1 cellular context compared by ENCODE assay signal in the genomic region with DNA sequence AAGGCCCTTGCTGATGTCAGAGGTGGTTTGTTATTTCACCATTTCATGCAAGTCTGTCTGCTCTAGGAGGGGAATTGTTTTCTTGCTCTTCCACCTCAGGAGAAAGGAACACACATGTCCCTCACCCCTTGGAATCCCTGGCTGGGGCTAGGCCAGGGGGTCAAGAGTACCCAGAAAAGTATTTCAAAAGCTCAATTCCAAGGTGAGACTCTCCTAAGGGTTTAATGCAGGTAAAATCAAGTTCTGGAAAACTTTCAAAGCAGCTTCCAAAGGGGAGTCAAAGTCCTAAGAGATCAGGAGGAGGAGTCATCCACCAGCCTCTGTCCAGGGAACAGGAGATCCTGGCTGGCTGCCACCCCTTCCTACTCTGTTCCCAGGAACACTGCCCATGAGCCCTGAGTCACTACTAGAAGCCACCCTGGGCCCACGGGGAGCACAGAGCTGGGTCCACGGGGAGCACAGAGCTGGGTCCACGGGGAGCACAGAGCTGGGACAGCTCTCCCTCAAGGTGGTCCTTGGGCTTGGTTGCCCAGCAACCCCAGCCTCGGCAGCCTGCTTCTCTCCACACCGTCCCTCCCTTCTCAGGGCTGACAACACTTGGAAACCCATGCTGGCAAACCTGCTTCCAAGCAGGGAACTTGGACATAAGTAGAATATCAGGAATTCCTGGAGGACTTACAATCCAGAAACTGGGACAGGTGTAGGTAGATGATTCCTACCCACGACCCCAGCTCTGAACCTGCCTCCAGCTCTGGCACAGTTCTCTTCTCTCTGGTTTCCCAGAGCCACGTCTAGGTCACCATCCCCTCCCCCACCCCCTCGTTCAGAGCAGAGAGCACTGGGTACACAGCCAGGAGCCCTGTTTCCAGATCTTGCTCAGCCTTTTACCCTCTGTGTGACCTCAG.
TF ChIP-seq lines count a peak whose summit lies in the region.

No MANE protein-coding gene starts in this region.

TF ChIP-seq in HepG2, 621 proteins besides CTCF, POLR2A, EP300 and RAD21 (continued from another document and continues in another):
- TF ChIP-seq, protein P1, sequence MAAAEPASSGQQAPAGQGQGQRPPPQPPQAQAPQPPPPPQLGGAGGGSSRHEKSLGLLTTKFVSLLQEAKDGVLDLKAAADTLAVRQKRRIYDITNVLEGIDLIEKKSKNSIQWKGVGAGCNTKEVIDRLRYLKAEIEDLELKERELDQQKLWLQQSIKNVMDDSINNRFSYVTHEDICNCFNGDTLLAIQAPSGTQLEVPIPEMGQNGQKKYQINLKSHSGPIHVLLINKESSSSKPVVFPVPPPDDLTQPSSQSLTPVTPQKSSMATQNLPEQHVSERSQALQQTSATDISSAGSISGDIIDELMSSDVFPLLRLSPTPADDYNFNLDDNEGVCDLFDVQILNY (CRISPR knock-in tag; conservative IDR thresholded peaks at IDR 0.05) = no peak
- TF ChIP-seq ZNF446 (CRISPR knock-in tag; IDR thresholded peaks at IDR 0.05) (no peak), SAFB2 (CRISPR knock-in tag; IDR thresholded peaks at IDR 0.05; ENCODE audit: borderline replicate concordance, low read depth) (no peak), RFX1 (IDR thresholded peaks at IDR 0.05) (no peak), ZNF30 (CRISPR knock-in tag; IDR thresholded peaks at IDR 0.05) (no peak), EED (CRISPR knock-in tag; IDR thresholded peaks at IDR 0.05) (no peak), ZNF136 (CRISPR knock-in tag; IDR thresholded peaks at IDR 0.05; ENCODE audit: low read depth) (no peak), ZNF605 (CRISPR knock-in tag; IDR thresholded peaks at IDR 0.05) (no peak; the same call in 1 of the 2 replicates), FOSL1 (CRISPR knock-in tag; IDR thresholded peaks at IDR 0.05; ENCODE audit: borderline replicate concordance) (no peak), ZNF777 (CRISPR knock-in tag; IDR thresholded peaks at IDR 0.05) (no peak), ARNT (IDR thresholded peaks at IDR 0.05) (no peak), GABPB1 (CRISPR knock-in tag; IDR thresholded peaks at IDR 0.05) (peak; percentile 31; the same call in 1 of the 2 replicates), ZNF543 (CRISPR knock-in tag; IDR thresholded peaks at IDR 0.05) (peak; percentile 71; the same call in 1 of the 2 replicates), ZFP37 (CRISPR knock-in tag; IDR thresholded peaks at IDR 0.05; ENCODE audit: borderline replicate concordance) (no peak), ERF (CRISPR knock-in tag; IDR thresholded peaks at IDR 0.05) (peak; percentile 75; the same call in 1 of the 2 replicates), ZNF333 (CRISPR knock-in tag; IDR thresholded peaks at IDR 0.05; ENCODE audit: borderline replicate concordance) (no peak), SP1 (IDR thresholded peaks at IDR 0.05) (no peak), SP1 (CRISPR knock-in tag; IDR thresholded peaks at IDR 0.05) (peak; percentile 37; the same call in 1 of the 2 replicates), ZNF792 (CRISPR knock-in tag; IDR thresholded peaks at IDR 0.05) (no peak), PLRG1 (conservative IDR thresholded peaks at IDR 0.05) (no peak), ZNF557 (CRISPR knock-in tag; IDR thresholded peaks at IDR 0.05) (no peak), RBM39 (IDR thresholded peaks at IDR 0.05; ENCODE audit: low read depth, low read length, poor library complexity, severe bottlenecking) (no peak), ZNF496 (CRISPR knock-in tag; IDR thresholded peaks at IDR 0.05; ENCODE audit: insufficient replicate concordance) (no peak), ZNF558 (CRISPR knock-in tag; IDR thresholded peaks at IDR 0.05; ENCODE audit: borderline replicate concordance) (no peak)
- TF ChIP-seq, protein P2, sequence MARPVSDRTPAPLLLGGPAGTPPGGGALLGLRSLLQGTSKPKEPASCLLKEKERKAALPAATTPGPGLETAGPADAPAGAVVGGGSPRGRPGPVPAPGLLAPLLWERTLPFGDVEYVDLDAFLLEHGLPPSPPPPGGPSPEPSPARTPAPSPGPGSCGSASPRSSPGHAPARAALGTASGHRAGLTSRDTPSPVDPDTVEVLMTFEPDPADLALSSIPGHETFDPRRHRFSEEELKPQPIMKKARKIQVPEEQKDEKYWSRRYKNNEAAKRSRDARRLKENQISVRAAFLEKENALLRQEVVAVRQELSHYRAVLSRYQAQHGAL (CRISPR knock-in tag; IDR thresholded peaks at IDR 0.05; ENCODE audit: not compliant biosample characterization) = no peak
- TF ChIP-seq, protein P3, sequence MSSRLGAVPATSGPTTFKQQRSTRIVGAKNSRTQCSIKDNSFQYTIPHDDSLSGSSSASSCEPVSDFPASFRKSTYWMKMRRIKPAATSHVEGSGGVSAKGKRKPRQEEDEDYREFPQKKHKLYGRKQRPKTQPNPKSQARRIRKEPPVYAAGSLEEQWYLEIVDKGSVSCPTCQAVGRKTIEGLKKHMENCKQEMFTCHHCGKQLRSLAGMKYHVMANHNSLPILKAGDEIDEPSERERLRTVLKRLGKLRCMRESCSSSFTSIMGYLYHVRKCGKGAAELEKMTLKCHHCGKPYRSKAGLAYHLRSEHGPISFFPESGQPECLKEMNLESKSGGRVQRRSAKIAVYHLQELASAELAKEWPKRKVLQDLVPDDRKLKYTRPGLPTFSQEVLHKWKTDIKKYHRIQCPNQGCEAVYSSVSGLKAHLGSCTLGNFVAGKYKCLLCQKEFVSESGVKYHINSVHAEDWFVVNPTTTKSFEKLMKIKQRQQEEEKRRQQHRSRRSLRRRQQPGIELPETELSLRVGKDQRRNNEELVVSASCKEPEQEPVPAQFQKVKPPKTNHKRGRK (CRISPR knock-in tag; IDR thresholded peaks at IDR 0.05) = no peak
- TF ChIP-seq, protein P4, sequence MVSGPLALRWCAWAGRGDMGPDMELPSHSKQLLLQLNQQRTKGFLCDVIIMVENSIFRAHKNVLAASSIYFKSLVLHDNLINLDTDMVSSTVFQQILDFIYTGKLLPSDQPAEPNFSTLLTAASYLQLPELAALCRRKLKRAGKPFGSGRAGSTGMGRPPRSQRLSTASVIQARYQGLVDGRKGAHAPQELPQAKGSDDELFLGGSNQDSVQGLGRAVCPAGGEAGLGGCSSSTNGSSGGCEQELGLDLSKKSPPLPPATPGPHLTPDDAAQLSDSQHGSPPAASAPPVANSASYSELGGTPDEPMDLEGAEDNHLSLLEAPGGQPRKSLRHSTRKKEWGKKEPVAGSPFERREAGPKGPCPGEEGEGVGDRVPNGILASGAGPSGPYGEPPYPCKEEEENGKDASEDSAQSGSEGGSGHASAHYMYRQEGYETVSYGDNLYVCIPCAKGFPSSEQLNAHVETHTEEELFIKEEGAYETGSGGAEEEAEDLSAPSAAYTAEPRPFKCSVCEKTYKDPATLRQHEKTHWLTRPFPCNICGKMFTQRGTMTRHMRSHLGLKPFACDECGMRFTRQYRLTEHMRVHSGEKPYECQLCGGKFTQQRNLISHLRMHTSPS (CRISPR knock-in tag; IDR thresholded peaks at IDR 0.05; ENCODE audit: low read depth) = peak; percentile 72; the same call in 1 of the 2 replicates
- TF ChIP-seq, protein P5, sequence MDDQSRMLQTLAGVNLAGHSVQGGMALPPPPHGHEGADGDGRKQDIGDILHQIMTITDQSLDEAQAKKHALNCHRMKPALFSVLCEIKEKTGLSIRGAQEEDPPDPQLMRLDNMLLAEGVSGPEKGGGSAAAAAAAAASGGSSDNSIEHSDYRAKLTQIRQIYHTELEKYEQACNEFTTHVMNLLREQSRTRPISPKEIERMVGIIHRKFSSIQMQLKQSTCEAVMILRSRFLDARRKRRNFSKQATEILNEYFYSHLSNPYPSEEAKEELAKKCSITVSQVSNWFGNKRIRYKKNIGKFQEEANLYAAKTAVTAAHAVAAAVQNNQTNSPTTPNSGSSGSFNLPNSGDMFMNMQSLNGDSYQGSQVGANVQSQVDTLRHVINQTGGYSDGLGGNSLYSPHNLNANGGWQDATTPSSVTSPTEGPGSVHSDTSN (CRISPR knock-in tag; IDR thresholded peaks at IDR 0.05; ENCODE audit: borderline replicate concordance) = no peak
- TF ChIP-seq, protein P6, sequence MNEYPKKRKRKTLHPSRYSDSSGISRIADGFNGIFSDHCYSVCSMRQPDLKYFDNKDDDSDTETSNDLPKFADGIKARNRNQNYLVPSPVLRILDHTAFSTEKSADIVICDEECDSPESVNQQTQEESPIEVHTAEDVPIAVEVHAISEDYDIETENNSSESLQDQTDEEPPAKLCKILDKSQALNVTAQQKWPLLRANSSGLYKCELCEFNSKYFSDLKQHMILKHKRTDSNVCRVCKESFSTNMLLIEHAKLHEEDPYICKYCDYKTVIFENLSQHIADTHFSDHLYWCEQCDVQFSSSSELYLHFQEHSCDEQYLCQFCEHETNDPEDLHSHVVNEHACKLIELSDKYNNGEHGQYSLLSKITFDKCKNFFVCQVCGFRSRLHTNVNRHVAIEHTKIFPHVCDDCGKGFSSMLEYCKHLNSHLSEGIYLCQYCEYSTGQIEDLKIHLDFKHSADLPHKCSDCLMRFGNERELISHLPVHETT (CRISPR knock-in tag; conservative IDR thresholded peaks at IDR 0.05) = 0 out of 2 replicates have a peak, but pooled peaks have one; percentile 26
- TF ChIP-seq, protein P7, sequence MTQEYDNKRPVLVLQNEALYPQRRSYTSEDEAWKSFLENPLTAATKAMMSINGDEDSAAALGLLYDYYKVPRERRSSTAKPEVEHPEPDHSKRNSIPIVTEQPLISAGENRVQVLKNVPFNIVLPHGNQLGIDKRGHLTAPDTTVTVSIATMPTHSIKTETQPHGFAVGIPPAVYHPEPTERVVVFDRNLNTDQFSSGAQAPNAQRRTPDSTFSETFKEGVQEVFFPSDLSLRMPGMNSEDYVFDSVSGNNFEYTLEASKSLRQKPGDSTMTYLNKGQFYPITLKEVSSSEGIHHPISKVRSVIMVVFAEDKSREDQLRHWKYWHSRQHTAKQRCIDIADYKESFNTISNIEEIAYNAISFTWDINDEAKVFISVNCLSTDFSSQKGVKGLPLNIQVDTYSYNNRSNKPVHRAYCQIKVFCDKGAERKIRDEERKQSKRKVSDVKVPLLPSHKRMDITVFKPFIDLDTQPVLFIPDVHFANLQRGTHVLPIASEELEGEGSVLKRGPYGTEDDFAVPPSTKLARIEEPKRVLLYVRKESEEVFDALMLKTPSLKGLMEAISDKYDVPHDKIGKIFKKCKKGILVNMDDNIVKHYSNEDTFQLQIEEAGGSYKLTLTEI (CRISPR knock-in tag; conservative IDR thresholded peaks at IDR 0.05) = no peak
- TF ChIP-seq, protein P8, sequence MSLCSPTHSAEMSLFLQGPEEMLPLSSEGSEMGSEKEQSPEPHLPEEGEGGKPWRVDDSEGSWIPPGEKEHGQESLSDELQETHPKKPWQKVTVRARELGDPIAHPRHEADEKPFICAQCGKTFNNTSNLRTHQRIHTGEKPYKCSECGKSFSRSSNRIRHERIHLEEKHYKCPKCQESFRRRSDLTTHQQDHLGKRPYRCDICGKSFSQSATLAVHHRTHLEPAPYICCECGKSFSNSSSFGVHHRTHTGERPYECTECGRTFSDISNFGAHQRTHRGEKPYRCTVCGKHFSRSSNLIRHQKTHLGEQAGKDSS (CRISPR knock-in tag; IDR thresholded peaks at IDR 0.05; ENCODE audit: borderline replicate concordance, low read depth) = peak; percentile 75; the same call in 1 of the 2 replicates
- TF ChIP-seq, protein P9, sequence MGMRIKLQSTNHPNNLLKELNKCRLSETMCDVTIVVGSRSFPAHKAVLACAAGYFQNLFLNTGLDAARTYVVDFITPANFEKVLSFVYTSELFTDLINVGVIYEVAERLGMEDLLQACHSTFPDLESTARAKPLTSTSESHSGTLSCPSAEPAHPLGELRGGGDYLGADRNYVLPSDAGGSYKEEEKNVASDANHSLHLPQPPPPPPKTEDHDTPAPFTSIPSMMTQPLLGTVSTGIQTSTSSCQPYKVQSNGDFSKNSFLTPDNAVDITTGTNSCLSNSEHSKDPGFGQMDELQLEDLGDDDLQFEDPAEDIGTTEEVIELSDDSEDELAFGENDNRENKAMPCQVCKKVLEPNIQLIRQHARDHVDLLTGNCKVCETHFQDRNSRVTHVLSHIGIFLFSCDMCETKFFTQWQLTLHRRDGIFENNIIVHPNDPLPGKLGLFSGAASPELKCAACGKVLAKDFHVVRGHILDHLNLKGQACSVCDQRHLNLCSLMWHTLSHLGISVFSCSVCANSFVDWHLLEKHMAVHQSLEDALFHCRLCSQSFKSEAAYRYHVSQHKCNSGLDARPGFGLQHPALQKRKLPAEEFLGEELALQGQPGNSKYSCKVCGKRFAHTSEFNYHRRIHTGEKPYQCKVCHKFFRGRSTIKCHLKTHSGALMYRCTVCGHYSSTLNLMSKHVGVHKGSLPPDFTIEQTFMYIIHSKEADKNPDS (CRISPR knock-in tag; IDR thresholded peaks at IDR 0.05) = no peak
- TF ChIP-seq, protein P10, sequence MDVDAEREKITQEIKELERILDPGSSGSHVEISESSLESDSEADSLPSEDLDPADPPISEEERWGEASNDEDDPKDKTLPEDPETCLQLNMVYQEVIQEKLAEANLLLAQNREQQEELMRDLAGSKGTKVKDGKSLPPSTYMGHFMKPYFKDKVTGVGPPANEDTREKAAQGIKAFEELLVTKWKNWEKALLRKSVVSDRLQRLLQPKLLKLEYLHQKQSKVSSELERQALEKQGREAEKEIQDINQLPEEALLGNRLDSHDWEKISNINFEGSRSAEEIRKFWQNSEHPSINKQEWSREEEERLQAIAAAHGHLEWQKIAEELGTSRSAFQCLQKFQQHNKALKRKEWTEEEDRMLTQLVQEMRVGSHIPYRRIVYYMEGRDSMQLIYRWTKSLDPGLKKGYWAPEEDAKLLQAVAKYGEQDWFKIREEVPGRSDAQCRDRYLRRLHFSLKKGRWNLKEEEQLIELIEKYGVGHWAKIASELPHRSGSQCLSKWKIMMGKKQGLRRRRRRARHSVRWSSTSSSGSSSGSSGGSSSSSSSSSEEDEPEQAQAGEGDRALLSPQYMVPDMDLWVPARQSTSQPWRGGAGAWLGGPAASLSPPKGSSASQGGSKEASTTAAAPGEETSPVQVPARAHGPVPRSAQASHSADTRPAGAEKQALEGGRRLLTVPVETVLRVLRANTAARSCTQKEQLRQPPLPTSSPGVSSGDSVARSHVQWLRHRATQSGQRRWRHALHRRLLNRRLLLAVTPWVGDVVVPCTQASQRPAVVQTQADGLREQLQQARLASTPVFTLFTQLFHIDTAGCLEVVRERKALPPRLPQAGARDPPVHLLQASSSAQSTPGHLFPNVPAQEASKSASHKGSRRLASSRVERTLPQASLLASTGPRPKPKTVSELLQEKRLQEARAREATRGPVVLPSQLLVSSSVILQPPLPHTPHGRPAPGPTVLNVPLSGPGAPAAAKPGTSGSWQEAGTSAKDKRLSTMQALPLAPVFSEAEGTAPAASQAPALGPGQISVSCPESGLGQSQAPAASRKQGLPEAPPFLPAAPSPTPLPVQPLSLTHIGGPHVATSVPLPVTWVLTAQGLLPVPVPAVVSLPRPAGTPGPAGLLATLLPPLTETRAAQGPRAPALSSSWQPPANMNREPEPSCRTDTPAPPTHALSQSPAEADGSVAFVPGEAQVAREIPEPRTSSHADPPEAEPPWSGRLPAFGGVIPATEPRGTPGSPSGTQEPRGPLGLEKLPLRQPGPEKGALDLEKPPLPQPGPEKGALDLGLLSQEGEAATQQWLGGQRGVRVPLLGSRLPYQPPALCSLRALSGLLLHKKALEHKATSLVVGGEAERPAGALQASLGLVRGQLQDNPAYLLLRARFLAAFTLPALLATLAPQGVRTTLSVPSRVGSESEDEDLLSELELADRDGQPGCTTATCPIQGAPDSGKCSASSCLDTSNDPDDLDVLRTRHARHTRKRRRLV (CRISPR knock-in tag; IDR thresholded peaks at IDR 0.05) = no peak; the same call in 1 of the 2 replicates
- TF ChIP-seq, protein P11, sequence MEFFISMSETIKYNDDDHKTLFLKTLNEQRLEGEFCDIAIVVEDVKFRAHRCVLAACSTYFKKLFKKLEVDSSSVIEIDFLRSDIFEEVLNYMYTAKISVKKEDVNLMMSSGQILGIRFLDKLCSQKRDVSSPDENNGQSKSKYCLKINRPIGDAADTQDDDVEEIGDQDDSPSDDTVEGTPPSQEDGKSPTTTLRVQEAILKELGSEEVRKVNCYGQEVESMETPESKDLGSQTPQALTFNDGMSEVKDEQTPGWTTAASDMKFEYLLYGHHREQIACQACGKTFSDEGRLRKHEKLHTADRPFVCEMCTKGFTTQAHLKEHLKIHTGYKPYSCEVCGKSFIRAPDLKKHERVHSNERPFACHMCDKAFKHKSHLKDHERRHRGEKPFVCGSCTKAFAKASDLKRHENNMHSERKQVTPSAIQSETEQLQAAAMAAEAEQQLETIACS (CRISPR knock-in tag; IDR thresholded peaks at IDR 0.05) = no peak
